Comparison of ENCODE assay signal across 12 cellular contexts in the genomic region with DNA sequence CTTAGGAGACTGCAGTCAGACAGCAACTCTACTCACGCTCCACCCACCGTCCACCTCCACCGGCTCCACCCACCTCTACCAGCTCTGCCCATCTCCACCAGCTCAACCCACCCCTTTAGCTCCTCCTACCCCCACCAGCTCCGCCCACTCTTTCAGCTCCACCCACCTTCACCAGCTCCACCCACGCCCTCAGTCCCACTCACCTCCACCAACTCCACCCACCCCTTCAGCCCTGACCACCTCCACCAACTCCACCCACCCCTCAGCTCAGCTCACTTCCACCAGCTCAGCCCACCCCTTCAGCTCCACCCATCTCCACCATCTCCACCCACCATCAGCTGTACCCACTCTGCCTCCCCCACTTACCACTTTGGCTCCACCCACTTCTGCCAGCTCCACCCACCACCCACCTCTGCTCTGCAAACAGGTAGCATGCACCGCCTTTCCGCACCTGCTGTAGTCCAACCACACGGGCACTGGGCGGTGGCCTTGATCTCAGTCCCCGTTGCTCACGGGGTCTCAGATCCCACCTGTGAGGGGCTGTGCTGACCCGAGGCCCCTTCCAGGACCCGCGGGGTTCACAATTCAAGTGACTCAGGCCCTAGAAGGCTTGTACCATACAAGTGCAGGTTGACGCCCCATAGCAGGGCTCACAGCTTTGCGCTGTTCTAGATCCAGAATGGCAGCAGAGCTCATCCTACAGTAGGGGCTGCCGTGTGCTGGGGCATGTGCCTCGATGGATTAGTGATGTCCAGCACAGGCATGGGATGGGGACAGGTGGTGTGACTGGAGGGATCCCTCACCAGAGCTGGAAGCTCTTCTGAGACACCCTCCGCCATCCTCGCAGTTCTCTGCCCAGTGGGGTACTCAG.
DNase-seq lines count a peak whose midpoint lies in the region; ATAC-seq and TF ChIP-seq lines count a peak whose summit lies in the region.
"Had no signal": no experiment of that assay in that cellular context is flagged by ENCODE, and none has a peak within 500 bp of the region (broad histone marks: within the 10 kb centered on the region; RNA-seq: fewer than 3 reads in every experiment).

No MANE protein-coding gene starts in this region.

- H3K4me3 ChIP-seq in H7 (ENCODE audit: insufficient read depth, low read depth, low read length), result no peak overlapping the region
- H3K4me3 ChIP-seq: gastroesophageal sphincter had no signal

- H3K4me3 Mint-ChIP-seq in CD14-positive monocyte (no peak overlapping the region), natural killer cell (no peak overlapping the region)
- H3K4me3 Mint-ChIP-seq: brain had no signal

- H3K4me1 Mint-ChIP-seq in CD14-positive monocyte (no peaks in the 10 kb centered on the region), natural killer cell (no peaks in the 10 kb centered on the region)

- H3K27me3 Mint-ChIP-seq in CD14-positive monocyte (ENCODE audit: low read depth in 3 of 3) (peaks cover 2 to 8% (median 7%) of the 10 kb centered on the region in 3 donors), natural killer cell (ENCODE audit: low read depth in 2 of 2) (peaks cover 4 to 10% of the 10 kb centered on the region in 2 donors)

- ATAC-seq in natural killer cell (no peak), HG03342 (IDR thresholded peaks at IDR 0.05; ENCODE audit: unreplicated experiment) (no peak), HG02571 (IDR thresholded peaks at IDR 0.05; ENCODE audit: unreplicated experiment) (no peak)
- ATAC-seq: gastroesophageal sphincter, SK-N-SH treated with all-trans-retinoic acid at 6 μM for 48 hours had no signal

- no peaks in the 10 kb centered on the region for H3K27me3 ChIP-seq in H7 (ENCODE audit: control insufficient read depth, insufficient read depth, low read length)

- H3K27ac Mint-ChIP-seq in CD14-positive monocyte (peak overlapping the region in 1 of 7 donors; percentile 52), natural killer cell (no peak overlapping the region)
- H3K27ac Mint-ChIP-seq: activated T-helper 2 cell treated with anti-CD3 and anti-CD28 coated beads, Interferon-gamma antibody, Interleukin-2, Interleukin-4, amounts not matched to agents 10 μg/mL and 5 μg/mL and 100 μg/mL, durations not matched to agents 14 hours and 24 hours and 36 hours; brain had no signal

- H3K9me3 Mint-ChIP-seq in CD14-positive monocyte, result peaks cover 0 to 4% (median 2%) of the 10 kb centered on the region in 7 donors
- H3K9me3 Mint-ChIP-seq in natural killer cell, result no peaks in the 10 kb centered on the region
- H3K9me3 Mint-ChIP-seq: activated T-helper 2 cell treated with anti-CD3 and anti-CD28 coated beads, Interferon-gamma antibody, Interleukin-2, Interleukin-4, amounts not matched to agents 10 μg/mL and 5 μg/mL and 100 μg/mL, durations not matched to agents 14 hours and 24 hours and 36 hours had no signal

- peak; percentile 37 for DNase-seq in CD14-positive monocyte (ENCODE audit: low spot score)
- peak; percentile 81 for DNase-seq in H7
- peak; percentile 76 for DNase-seq in SW480 (ENCODE audit: low spot score)
- peak; percentile 9 for DNase-seq in natural killer cell
- no peak for DNase-seq in HK-2 (ENCODE audit: unreplicated experiment)
- DNase-seq: NCI-H1417 had no signal

- no peak for TF ChIP-seq CTCF in CD14-positive monocyte (IDR thresholded peaks at IDR 0.05)
- TF ChIP-seq CTCF in natural killer cell (IDR thresholded peaks at IDR 0.05), result no peak

- H3K36me3 Mint-ChIP-seq in CD14-positive monocyte (no peaks in the 10 kb centered on the region), natural killer cell (no peaks in the 10 kb centered on the region)
- H3K36me3 Mint-ChIP-seq: brain had no signal

- H3K36me3 ChIP-seq in H7 (replicated peaks; ENCODE audit: control insufficient read depth, insufficient read depth, low read length), result no peaks in the 10 kb centered on the region
- H3K36me3 ChIP-seq: gastroesophageal sphincter had no signal

- intact Hi-C loops in CD14-positive monocyte (cut with micrococcal nuclease), result no loop called here
- intact Hi-C loops in natural killer cell (cut with micrococcal nuclease), result no loop called here
